8 cellular contexts compared by ENCODE assay signal in genomic region chr1:11337536-11338350, GRCh38.
DNase-seq lines count a peak whose midpoint lies in the region; ATAC-seq and TF ChIP-seq lines count a peak whose summit lies in the region.

No MANE protein-coding gene starts in this region.

- peaks cover 5 to 24% of the 10 kb centered on the region in 2 donors for H3K27me3 Mint-ChIP-seq in T-cell
- peaks cover 39% of the 10 kb centered on the region for H3K27me3 Mint-ChIP-seq in activated naive CD8-positive, alpha-beta T cell treated with anti-CD3 and anti-CD28 coated beads, Interleukin-2, amount 10 ng/mL, durations not matched to agents 7 days and 5 days

- POLR2A ChIA-PET in T-cell (lab: Charles Lee), result no interaction called here
- POLR2A ChIA-PET in activated naive CD8-positive, alpha-beta T cell treated with anti-CD3 and anti-CD28 coated beads, Interleukin-2, amount 10 ng/mL, durations not matched to agents 7 days and 5 days (lab: Charles Lee), result no interaction called here

- H3K36me3 ChIP-seq in kidney epithelial cell (ENCODE audit: control insufficient read depth, insufficient read depth, low read length), result no peaks in the 10 kb centered on the region

- peak overlapping the region in 1 of 2 donors; percentile 27 for H3K27ac Mint-ChIP-seq in T-cell
- H3K27ac Mint-ChIP-seq in activated naive CD8-positive, alpha-beta T cell treated with anti-CD3 and anti-CD28 coated beads, Interleukin-2, amount 10 ng/mL, durations not matched to agents 7 days and 5 days, result no peak overlapping the region

- TF ChIP-seq CTCF in NB4 (IDR thresholded peaks at IDR 0.05; ENCODE audit: low read depth, low read length) (peak; percentile 83), kidney epithelial cell (IDR thresholded peaks at IDR 0.05; ENCODE audit: insufficient read depth, low read length, poor library complexity, severe bottlenecking) (peak; percentile 98)

- H3K4me3 Mint-ChIP-seq in T-cell, result peak overlapping the region in 1 of 3 donors; percentile 45
- no peak overlapping the region for H3K4me3 Mint-ChIP-seq in activated naive CD8-positive, alpha-beta T cell treated with anti-CD3 and anti-CD28 coated beads, Interleukin-2, amount 10 ng/mL, durations not matched to agents 7 days and 5 days

- CTCF ChIA-PET in T-cell (lab: Charles Lee), result interaction anchor here in 1 of 2 donors (1.5 kb wide), 1 partner anchor 306 kb away, joined by 4 read pairs; no protein-coding TSS in a partner anchor

- H3K4me1 Mint-ChIP-seq in T-cell, result peaks cover 5 to 23% (median 22%) of the 10 kb centered on the region in 3 donors
- H3K4me1 Mint-ChIP-seq in activated naive CD8-positive, alpha-beta T cell treated with anti-CD3 and anti-CD28 coated beads, Interleukin-2, amount 10 ng/mL, durations not matched to agents 7 days and 5 days, result peaks cover 4% of the 10 kb centered on the region

- no peak for TF ChIP-seq POLR2A in NB4 (IDR thresholded peaks at IDR 0.05; ENCODE audit: extremely low read depth, insufficient read length)

- peaks cover 37% of the 10 kb centered on the region for H3K27me3 ChIP-seq in kidney epithelial cell (ENCODE audit: control insufficient read depth, insufficient read depth, low read length)

- no peaks in the 10 kb centered on the region for H3K9me3 Mint-ChIP-seq in T-cell
- H3K9me3 Mint-ChIP-seq in activated naive CD8-positive, alpha-beta T cell treated with anti-CD3 and anti-CD28 coated beads, Interleukin-2, amount 10 ng/mL, durations not matched to agents 7 days and 5 days, result no peaks in the 10 kb centered on the region

- peak; percentile 73 to 86 (median 81) for ATAC-seq in T-cell (replicated peaks in 1 of 4)
- ATAC-seq in activated naive CD8-positive, alpha-beta T cell treated with anti-CD3 and anti-CD28 coated beads, Interleukin-2, amount 10 ng/mL, durations not matched to agents 7 days and 5 days (ENCODE audit: low read depth), result peak; percentile 87
- no peak for ATAC-seq in HG02642 (IDR thresholded peaks at IDR 0.05; ENCODE audit: poor library complexity, unreplicated experiment)

- DNase-seq in ELR (ENCODE audit: low read depth) (peak; percentile 46), NB4 (ENCODE audit: low read depth) (peak; percentile 63), T-cell (peak; percentile 24 to 75 (median 61)), kidney epithelial cell (ENCODE audit: low read depth) (no peak), DMS114 treated with DMSO at 0.1 percent for 48 hours (lab: John Stamatoyannopoulos, UW; ENCODE audit: unreplicated experiment) (no peak)
- peak; percentile 83 for DNase-seq in activated naive CD8-positive, alpha-beta T cell treated with anti-CD3 and anti-CD28 coated beads, Interleukin-2, amount 10 ng/mL, durations not matched to agents 7 days and 5 days
- DNase-seq in stimulated activated CD8-positive, alpha-beta memory T cell treated with anti-CD3 and anti-CD28 coated beads, Interleukin-12 subunit alpha, Interleukin-12 subunit beta, amount 100 ng/mL, for 4 hours (ENCODE audit: low read depth), result peak; percentile 48

- no peaks in the 10 kb centered on the region for H3K36me3 Mint-ChIP-seq in T-cell
- H3K36me3 Mint-ChIP-seq in activated naive CD8-positive, alpha-beta T cell treated with anti-CD3 and anti-CD28 coated beads, Interleukin-2, amount 10 ng/mL, durations not matched to agents 7 days and 5 days, result no peaks in the 10 kb centered on the region

- H3K4me3 ChIP-seq in NB4 (ENCODE audit: low read depth, low read length) (no peak overlapping the region), kidney epithelial cell (ENCODE audit: low read depth, low read length) (no peak overlapping the region)

Comparison
In these comparisons a context has a peak if more than half of its experiments do, and no peak if none do; other contexts are left out.
1. DNase-seq: peak in ELR (single experiment), NB4 (single experiment), T-cell (34 of 34), activated naive CD8-positive, alpha-beta T cell treated with anti-CD3 and anti-CD28 coated beads, Interleukin-2, amount 10 ng/mL, durations not matched to agents 7 days and 5 days (single experiment) and stimulated activated CD8-positive, alpha-beta memory T cell treated with anti-CD3 and anti-CD28 coated beads, Interleukin-12 subunit alpha, Interleukin-12 subunit beta, amount 100 ng/mL, for 4 hours (single experiment); none in kidney epithelial cell (single experiment) and DMS114 treated with DMSO at 0.1 percent for 48 hours (single experiment).